ENCODE assay signal across 2 cellular contexts in genomic region chr6:35320031-35320410, GRCh38.
TF ChIP-seq lines count a peak whose summit lies in the region.

No MANE protein-coding gene starts in this region.

TF ChIP-seq in SK-N-SH, 30 proteins besides CTCF, POLR2A, EP300 and RAD21 (continued from another document):
- no peak for TF ChIP-seq EZH2phosphoT487 (IDR thresholded peaks at IDR 0.05; ENCODE audit: borderline replicate concordance, low read depth)
- TF ChIP-seq NFIC (IDR thresholded peaks at IDR 0.05; ENCODE audit: borderline replicate concordance) = no peak
- no peak for TF ChIP-seq JUND (IDR thresholded peaks at IDR 0.05)
- TF ChIP-seq, protein P1, sequence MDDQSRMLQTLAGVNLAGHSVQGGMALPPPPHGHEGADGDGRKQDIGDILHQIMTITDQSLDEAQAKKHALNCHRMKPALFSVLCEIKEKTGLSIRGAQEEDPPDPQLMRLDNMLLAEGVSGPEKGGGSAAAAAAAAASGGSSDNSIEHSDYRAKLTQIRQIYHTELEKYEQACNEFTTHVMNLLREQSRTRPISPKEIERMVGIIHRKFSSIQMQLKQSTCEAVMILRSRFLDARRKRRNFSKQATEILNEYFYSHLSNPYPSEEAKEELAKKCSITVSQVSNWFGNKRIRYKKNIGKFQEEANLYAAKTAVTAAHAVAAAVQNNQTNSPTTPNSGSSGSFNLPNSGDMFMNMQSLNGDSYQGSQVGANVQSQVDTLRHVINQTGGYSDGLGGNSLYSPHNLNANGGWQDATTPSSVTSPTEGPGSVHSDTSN (IDR thresholded peaks at IDR 0.05) = no peak
- no peak for TF ChIP-seq FOSL2 (IDR thresholded peaks at IDR 0.05; ENCODE audit: borderline replicate concordance, low read depth)
- no peak for TF ChIP-seq MEF2A (IDR thresholded peaks at IDR 0.05; ENCODE audit: borderline replicate concordance, low read depth)
- TF ChIP-seq, protein P2, sequence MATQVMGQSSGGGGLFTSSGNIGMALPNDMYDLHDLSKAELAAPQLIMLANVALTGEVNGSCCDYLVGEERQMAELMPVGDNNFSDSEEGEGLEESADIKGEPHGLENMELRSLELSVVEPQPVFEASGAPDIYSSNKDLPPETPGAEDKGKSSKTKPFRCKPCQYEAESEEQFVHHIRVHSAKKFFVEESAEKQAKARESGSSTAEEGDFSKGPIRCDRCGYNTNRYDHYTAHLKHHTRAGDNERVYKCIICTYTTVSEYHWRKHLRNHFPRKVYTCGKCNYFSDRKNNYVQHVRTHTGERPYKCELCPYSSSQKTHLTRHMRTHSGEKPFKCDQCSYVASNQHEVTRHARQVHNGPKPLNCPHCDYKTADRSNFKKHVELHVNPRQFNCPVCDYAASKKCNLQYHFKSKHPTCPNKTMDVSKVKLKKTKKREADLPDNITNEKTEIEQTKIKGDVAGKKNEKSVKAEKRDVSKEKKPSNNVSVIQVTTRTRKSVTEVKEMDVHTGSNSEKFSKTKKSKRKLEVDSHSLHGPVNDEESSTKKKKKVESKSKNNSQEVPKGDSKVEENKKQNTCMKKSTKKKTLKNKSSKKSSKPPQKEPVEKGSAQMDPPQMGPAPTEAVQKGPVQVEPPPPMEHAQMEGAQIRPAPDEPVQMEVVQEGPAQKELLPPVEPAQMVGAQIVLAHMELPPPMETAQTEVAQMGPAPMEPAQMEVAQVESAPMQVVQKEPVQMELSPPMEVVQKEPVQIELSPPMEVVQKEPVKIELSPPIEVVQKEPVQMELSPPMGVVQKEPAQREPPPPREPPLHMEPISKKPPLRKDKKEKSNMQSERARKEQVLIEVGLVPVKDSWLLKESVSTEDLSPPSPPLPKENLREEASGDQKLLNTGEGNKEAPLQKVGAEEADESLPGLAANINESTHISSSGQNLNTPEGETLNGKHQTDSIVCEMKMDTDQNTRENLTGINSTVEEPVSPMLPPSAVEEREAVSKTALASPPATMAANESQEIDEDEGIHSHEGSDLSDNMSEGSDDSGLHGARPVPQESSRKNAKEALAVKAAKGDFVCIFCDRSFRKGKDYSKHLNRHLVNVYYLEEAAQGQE (IDR thresholded peaks at IDR 0.05; ENCODE audit: low read depth, low read length) = no peak
- TF ChIP-seq FOXJ3 (CRISPR knock-in tag; IDR thresholded peaks at IDR 0.05) = no peak
- no peak for TF ChIP-seq CHD2 (IDR thresholded peaks at IDR 0.05; ENCODE audit: low read length, partially characterized antibody)
- no peak for TF ChIP-seq GATA2 (CRISPR knock-in tag; IDR thresholded peaks at IDR 0.05)
- no peak for TF ChIP-seq FOXM1 (IDR thresholded peaks at IDR 0.05; ENCODE audit: low read depth)

TF ChIP-seq in SK-N-SH treated with all-trans-retinoic acid at 6 μM for 48 hours, 23 proteins besides CTCF, POLR2A, EP300 and RAD21 (continued from another document):
- TF ChIP-seq CSRNP3 (CRISPR knock-in tag; IDR thresholded peaks at IDR 0.05) (no peak), ZNF8 (CRISPR knock-in tag; IDR thresholded peaks at IDR 0.05) (no peak), TSHZ2 (CRISPR knock-in tag; IDR thresholded peaks at IDR 0.05) (no peak), CSDC2 (CRISPR knock-in tag; IDR thresholded peaks at IDR 0.05) (no peak), BACH2 (CRISPR knock-in tag; IDR thresholded peaks at IDR 0.05; ENCODE audit: borderline replicate concordance) (no peak), ZFP30 (CRISPR knock-in tag; IDR thresholded peaks at IDR 0.05) (no peak), TCF4 (CRISPR knock-in tag; IDR thresholded peaks at IDR 0.05; ENCODE audit: borderline replicate concordance) (no peak), ZNF70 (CRISPR knock-in tag; IDR thresholded peaks at IDR 0.05) (no peak), PPARA (CRISPR knock-in tag; IDR thresholded peaks at IDR 0.05; ENCODE audit: borderline replicate concordance) (no peak), ESRRG (CRISPR knock-in tag; IDR thresholded peaks at IDR 0.05) (no peak), ZFP3 (CRISPR knock-in tag; IDR thresholded peaks at IDR 0.05) (no peak), CREB5 (CRISPR knock-in tag; IDR thresholded peaks at IDR 0.05; ENCODE audit: low read depth) (no peak), GLIS3 (CRISPR knock-in tag; IDR thresholded peaks at IDR 0.05) (no peak)
- TF ChIP-seq, protein P3, sequence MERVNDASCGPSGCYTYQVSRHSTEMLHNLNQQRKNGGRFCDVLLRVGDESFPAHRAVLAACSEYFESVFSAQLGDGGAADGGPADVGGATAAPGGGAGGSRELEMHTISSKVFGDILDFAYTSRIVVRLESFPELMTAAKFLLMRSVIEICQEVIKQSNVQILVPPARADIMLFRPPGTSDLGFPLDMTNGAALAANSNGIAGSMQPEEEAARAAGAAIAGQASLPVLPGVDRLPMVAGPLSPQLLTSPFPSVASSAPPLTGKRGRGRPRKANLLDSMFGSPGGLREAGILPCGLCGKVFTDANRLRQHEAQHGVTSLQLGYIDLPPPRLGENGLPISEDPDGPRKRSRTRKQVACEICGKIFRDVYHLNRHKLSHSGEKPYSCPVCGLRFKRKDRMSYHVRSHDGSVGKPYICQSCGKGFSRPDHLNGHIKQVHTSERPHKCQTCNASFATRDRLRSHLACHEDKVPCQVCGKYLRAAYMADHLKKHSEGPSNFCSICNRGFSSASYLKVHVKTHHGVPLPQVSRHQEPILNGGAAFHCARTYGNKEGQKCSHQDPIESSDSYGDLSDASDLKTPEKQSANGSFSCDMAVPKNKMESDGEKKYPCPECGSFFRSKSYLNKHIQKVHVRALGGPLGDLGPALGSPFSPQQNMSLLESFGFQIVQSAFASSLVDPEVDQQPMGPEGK (CRISPR knock-in tag; IDR thresholded peaks at IDR 0.05; ENCODE audit: borderline replicate concordance) = no peak
